17 cellular contexts compared by ENCODE assay signal in the genomic region with DNA sequence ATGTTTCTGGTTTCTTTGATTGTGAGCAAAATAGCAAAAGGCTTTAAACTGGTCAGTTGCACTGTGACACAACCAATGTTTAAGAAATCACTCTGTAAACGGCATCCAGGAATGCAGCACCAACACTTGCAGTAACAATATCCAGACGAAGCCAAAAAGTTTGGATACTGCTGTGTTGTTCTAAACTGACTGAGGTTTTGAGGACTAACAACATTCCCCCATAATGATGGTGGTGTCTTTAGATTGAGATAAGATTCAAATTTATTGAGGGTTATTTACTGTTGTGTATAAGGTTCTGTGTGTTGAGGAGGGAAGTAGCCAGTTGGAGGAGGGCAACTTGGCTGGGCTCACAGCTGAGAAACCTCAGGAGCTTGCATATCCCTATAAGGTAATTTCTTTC.
DNase-seq lines count a peak whose midpoint lies in the region; ATAC-seq and TF ChIP-seq lines count a peak whose summit lies in the region.
"Had no signal": no experiment of that assay in that cellular context is flagged by ENCODE, and none has a peak within 500 bp of the region (broad histone marks: within the 10 kb centered on the region; RNA-seq: fewer than 3 reads in every experiment).

No MANE protein-coding gene starts in this region.

- TF ChIP-seq POLR2A in testis (IDR thresholded peaks at IDR 0.05) = no peak

- H3K27ac ChIP-seq in GM23248 (peak overlapping the region; percentile 49), testis (no peak overlapping the region)
- H3K27ac ChIP-seq: epithelial cell of prostate, HL-60 had no signal

- peaks cover 27% of the 10 kb centered on the region for H3K79me2 ChIP-seq in GM23248 (ENCODE audit: insufficient read depth)

- H3K9ac ChIP-seq in GM23248 = no peak overlapping the region

- no peaks in the 10 kb centered on the region for H3K9me2 ChIP-seq in GM23248 (ENCODE audit: insufficient read depth)

- H3K4me1 Mint-ChIP-seq in WTC11 = peaks cover 77% of the 10 kb centered on the region
- H3K4me1 Mint-ChIP-seq: stimulated activated naive B cell treated with anti-CD40 and anti-IgM and Interleukin-4, amounts not matched to agents 10 μg/mL and 1 μg/mL and 100 μg/mL, for 72 hours had no signal

- 0 out of 2 replicates have a peak overlapping the region, but pooled peaks have one; percentile 5 for H3K4me3 ChIP-seq in GM23248
- H3K4me3 ChIP-seq in testis = no peak overlapping the region

- H3K4me3 Mint-ChIP-seq in WTC11 = no peak overlapping the region
- H3K4me3 Mint-ChIP-seq: activated naive CD8-positive, alpha-beta T cell; stimulated activated naive B cell treated with anti-CD40 and anti-IgM and Interleukin-4, amounts not matched to agents 10 μg/mL and 1 μg/mL and 100 μg/mL, for 72 hours had no signal

- POLR2A ChIA-PET in WTC11 (lab: Charles Lee) = no interaction called here

- 10 to 13% methylated on average over 2 of the region's 2 CpGs for WGBS in GM23248 (ENCODE audit: low coverage in 1 of 2, low lambda C conversion rate in 2 of 2, missing lambda C conversion rate in 2 of 2), 2 experiments
- 61 to 68% methylated on average over 2 of the region's 2 CpGs for WGBS in testis, 2 donors

- H3K9me3 Mint-ChIP-seq in WTC11 = no peaks in the 10 kb centered on the region

- peak overlapping the region; percentile 96 for H3K27ac Mint-ChIP-seq in WTC11
- H3K27ac Mint-ChIP-seq: activated naive CD8-positive, alpha-beta T cell; stimulated activated naive B cell treated with anti-CD40 and anti-IgM and Interleukin-4, amounts not matched to agents 10 μg/mL and 1 μg/mL and 100 μg/mL, for 72 hours had no signal

- peak overlapping the region; percentile 67 for H3K4me2 ChIP-seq in GM23248 (ENCODE audit: unreplicated experiment)

- H3K36me3 ChIP-seq in GM23248 (ENCODE audit: low read depth) = no peaks in the 10 kb centered on the region
- no peaks in the 10 kb centered on the region for H3K36me3 ChIP-seq in testis (ENCODE audit: low read depth, missing control alignments)

- H3F3A ChIP-seq in GM23248 (ENCODE audit: insufficient read depth) = peaks cover 43% of the 10 kb centered on the region

- TF ChIP-seq CTCF in WTC11 (IDR thresholded peaks at IDR 0.05) (no peak), testis (IDR thresholded peaks at IDR 0.05) (no peak)

- H2AFZ ChIP-seq in GM23248 = no peak overlapping the region

- in situ Hi-C loops in GM23248 (cut with MboI) = no loop called here

- DNase-seq in GM23248 (peak; percentile 64), WTC11 (ENCODE audit: low spot score) (no peak), fibroblast of peridontal ligament (ENCODE audit: extremely low read depth) (peak; percentile 73), renal cortical epithelial cell (ENCODE audit: low read depth) (peak; percentile 18), germinal center (ENCODE audit: low spot score) (no peak), testis (no peak)
- no peak for DNase-seq in activated T-cell treated with anti-CD3 and anti-CD28 coated beads, Interleukin-2, amount 50 U/mL, for 1 hour
- DNase-seq: H7; Kasumi-1; NCI-H187 treated with DMSO at 0.1 percent for 48 hours; NCI-H524; PC-3; stimulated activated naive B cell treated with anti-CD40 and anti-IgM and Interleukin-4, amounts not matched to agents 10 μg/mL and 1 μg/mL and 100 μg/mL, for 72 hours had no signal

- no peaks in the 10 kb centered on the region for H3K36me3 Mint-ChIP-seq in WTC11
- H3K36me3 Mint-ChIP-seq: activated naive CD8-positive, alpha-beta T cell; stimulated activated naive B cell treated with anti-CD40 and anti-IgM and Interleukin-4, amounts not matched to agents 10 μg/mL and 1 μg/mL and 100 μg/mL, for 72 hours had no signal

- CTCF ChIA-PET in WTC11 (lab: Charles Lee) = no interaction called here

- intact Hi-C loops in testis (cut with DNase I; ENCODE audit: low total_unique reads) = no loop called here

- no peaks in the 10 kb centered on the region for H4K20me1 ChIP-seq in GM23248 (ENCODE audit: insufficient read depth)

- H3K27me3 Mint-ChIP-seq in WTC11 (ENCODE audit: low read depth) = no peaks in the 10 kb centered on the region
- H3K27me3 Mint-ChIP-seq: stimulated activated naive B cell treated with anti-CD40 and anti-IgM and Interleukin-4, amounts not matched to agents 10 μg/mL and 1 μg/mL and 100 μg/mL, for 72 hours had no signal

- no peaks in the 10 kb centered on the region for H3K9me3 ChIP-seq in GM23248 (ENCODE audit: low read depth)
- H3K9me3 ChIP-seq in testis = no peaks in the 10 kb centered on the region

- H3K27me3 ChIP-seq in GM23248 (replicated peaks; ENCODE audit: insufficient read depth) (no peaks in the 10 kb centered on the region), testis (no peaks in the 10 kb centered on the region)

- peaks cover 48% of the 10 kb centered on the region for H3K4me1 ChIP-seq in GM23248 (ENCODE audit: insufficient read depth)
- H3K4me1 ChIP-seq in testis = no peaks in the 10 kb centered on the region

- no peak for ATAC-seq in WTC11
- no peak for ATAC-seq in HG03354 (IDR thresholded peaks at IDR 0.05; ENCODE audit: poor library complexity, severe bottlenecking, unreplicated experiment)
- ATAC-seq: PC-3; stimulated activated naive B cell treated with anti-CD40 and anti-IgM and Interleukin-4, amounts not matched to agents 10 μg/mL and 1 μg/mL and 100 μg/mL, for 72 hours had no signal

TF ChIP-seq in WTC11, 78 proteins besides CTCF, POLR2A, EP300 and RAD21 (continues in another document):
- TF ChIP-seq CDX4 (CRISPR knock-in tag; IDR thresholded peaks at IDR 0.05; ENCODE audit: borderline replicate concordance) = no peak
- no peak for TF ChIP-seq ZNF232 (CRISPR knock-in tag; IDR thresholded peaks at IDR 0.05)
- no peak for TF ChIP-seq EMX1 (CRISPR knock-in tag; IDR thresholded peaks at IDR 0.05)
- TF ChIP-seq SOX15 (CRISPR knock-in tag; IDR thresholded peaks at IDR 0.05) = no peak
- TF ChIP-seq ATF3 (CRISPR knock-in tag; conservative IDR thresholded peaks at IDR 0.05) = no peak
- no peak for TF ChIP-seq TP53 (CRISPR knock-in tag; IDR thresholded peaks at IDR 0.05)
- TF ChIP-seq ARID4B (CRISPR knock-in tag; IDR thresholded peaks at IDR 0.05; ENCODE audit: borderline replicate concordance) = no peak
- TF ChIP-seq ETV6 (CRISPR knock-in tag; IDR thresholded peaks at IDR 0.05) = no peak
- no peak for TF ChIP-seq OVOL2 (CRISPR knock-in tag; IDR thresholded peaks at IDR 0.05; ENCODE audit: borderline replicate concordance)
- TF ChIP-seq GTF2I (CRISPR knock-in tag; conservative IDR thresholded peaks at IDR 0.05) = no peak

Comparison
In these comparisons a context has a peak if more than half of its experiments do, and no peak if none do; other contexts are left out.
1. DNase-seq: peak in GM23248 (single experiment), fibroblast of peridontal ligament (single experiment) and renal cortical epithelial cell (single experiment); none in WTC11 (single experiment), germinal center (single experiment), testis (single experiment) and activated T-cell treated with anti-CD3 and anti-CD28 coated beads, Interleukin-2, amount 50 U/mL, for 1 hour (single experiment).